In genomic region chr7:36261019-36261754, GRCh38 we compare ENCODE assay signal across 12 cellular contexts.
A peak's percentile ranks its signal among the peaks of the same experiment; 100 is the strongest.
DNase-seq lines count a peak whose midpoint lies in the region; ATAC-seq and TF ChIP-seq lines count a peak whose summit lies in the region.
"Had no signal": no experiment of that assay in that cellular context is flagged by ENCODE, and none has a peak within 500 bp of the region (broad histone marks: within the 10 kb centered on the region; RNA-seq: fewer than 3 reads in every experiment).

No MANE protein-coding gene starts in this region.

- H3K4me3 ChIP-seq in MG63 (no peak overlapping the region), mucosa of descending colon (no peak overlapping the region), HAP-1 (no peak overlapping the region)
- H3K4me3 ChIP-seq: SK-N-MC had no signal

- in situ Hi-C loops in HAP-1 (cut with MboI; ENCODE audit: low sequenced_read_pairs) = no loop called here

- intact Hi-C loops in mucosa of descending colon (cut with DNase I, micrococcal nuclease) = no loop called here

- H3K36me3 ChIP-seq in MG63 = no peaks in the 10 kb centered on the region
- H3K36me3 ChIP-seq in mucosa of descending colon (ENCODE audit: low read depth) = no peaks in the 10 kb centered on the region
- H3K36me3 ChIP-seq in HAP-1 (replicated peaks) = no peaks in the 10 kb centered on the region

- no peak for TF ChIP-seq CTCF in C4-2B (conservative IDR thresholded peaks at IDR 0.05)
- TF ChIP-seq CTCF in mucosa of descending colon (IDR thresholded peaks at IDR 0.05) = no peak

- no peaks in the 10 kb centered on the region; the same call in 1 of the 2 replicates for H3K9me3 ChIP-seq in MG63
- H3K9me3 ChIP-seq in mucosa of descending colon = no peaks in the 10 kb centered on the region
- no peaks in the 10 kb centered on the region for H3K9me3 ChIP-seq in HAP-1

- H3K4me1 ChIP-seq in mucosa of descending colon (ENCODE audit: low read depth) = peaks cover 49% of the 10 kb centered on the region
- peaks cover 5% of the 10 kb centered on the region for H3K4me1 ChIP-seq in HAP-1

- no peaks in the 10 kb centered on the region for H3K27me3 ChIP-seq in MG63
- no peaks in the 10 kb centered on the region for H3K27me3 ChIP-seq in HAP-1 (ENCODE audit: low read depth)

- peak; percentile 46 for ATAC-seq in GM18909 (IDR thresholded peaks at IDR 0.05; ENCODE audit: poor library complexity, unreplicated experiment)
- ATAC-seq in mucosa of descending colon = peak; percentile 30
- ATAC-seq: CD8-positive, alpha-beta T cell had no signal

- DNase-seq in MG63 (peak; percentile 52), mucosa of descending colon (no peak), SHP77 treated with DMSO at 0.1 percent for 48 hours (lab: John Stamatoyannopoulos, UW) (no peak), NK-92 (lab: John Stamatoyannopoulos, UW; ENCODE audit: unreplicated experiment) (no peak), NCI-H82 (lab: John Stamatoyannopoulos, UW) (no peak), HAP-1 (ENCODE audit: low spot score in 2 of 2) (no peak)
- DNase-seq: activated CD8-positive, alpha-beta memory T cell treated with anti-CD3 and anti-CD28 coated beads for 24 hours; CD8-positive, alpha-beta T cell; NCI-H345 had no signal

- peak overlapping the region; percentile 52; the same call in 1 of the 2 replicates for H3K27ac ChIP-seq in C4-2B
- H3K27ac ChIP-seq: SK-N-MC had no signal
